In the genomic region with DNA sequence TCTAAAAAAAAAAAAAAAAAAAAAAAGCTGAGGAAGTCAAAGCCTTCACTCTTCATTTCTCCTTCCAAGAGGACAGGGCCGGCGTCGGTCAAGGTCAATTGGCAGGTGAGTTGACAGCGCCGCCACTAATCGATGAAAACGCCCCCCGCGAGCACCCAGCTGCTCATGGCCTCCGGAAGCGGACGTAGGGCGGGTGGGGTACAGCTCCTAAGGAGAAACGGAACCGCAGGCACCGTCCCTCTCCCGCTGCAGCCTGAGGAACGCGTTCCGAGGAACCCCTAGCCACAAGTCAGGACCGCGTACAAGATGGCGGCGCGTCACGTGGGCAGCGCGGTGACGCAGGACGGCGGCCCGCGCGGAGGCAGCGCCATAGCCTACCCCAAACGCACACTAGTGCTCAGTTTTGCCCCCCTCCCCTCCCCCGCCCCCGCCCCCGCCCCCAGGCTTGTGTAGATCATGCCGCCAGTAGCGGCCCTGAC, we compare ENCODE assay signal across 8 cellular contexts. TPM values are rescaled to one million over a fixed set of nuclear protein-coding genes. Genes with fewer than 3 reads are reported as not detected.
A peak's percentile ranks its signal among the peaks of the same experiment; 100 is the strongest.
DNase-seq lines count a peak whose midpoint lies in the region; ATAC-seq, FAIRE-seq and TF ChIP-seq lines count a peak whose summit lies in the region.

ATF1 (plus strand) TSS at position 465 of the 479 bp plus-strand sequence. CDS start 16,045 bp downstream, outside the sequence.

- H3K4me3 ChIP-seq in left ventricle myocardium inferior (peak within 1 kb of the TSS; percentile 94), prostate gland (peak within 1 kb of the TSS; percentile 93 to 99)

- peak; percentile 95 for TF ChIP-seq POLR2A in GM12891 (IDR thresholded peaks at IDR 0.05; ENCODE audit: low read depth, low read length)
- peak; percentile 42 for TF ChIP-seq POLR2A in prostate gland (IDR thresholded peaks at IDR 0.05)

- intact Hi-C loops in left ventricle myocardium inferior (cut with micrococcal nuclease), result no loop called here
- intact Hi-C loops in prostate gland (cut with DNase I), result no loop called here

- H3K36me3 ChIP-seq in left ventricle myocardium inferior (no peaks in the 10 kb centered on the region), prostate gland (no peaks in the 10 kb centered on the region)

- ATAC-seq in HG02678 (IDR thresholded peaks at IDR 0.05; ENCODE audit: unreplicated experiment), result peak; percentile 80

- H3K27ac ChIP-seq in left ventricle myocardium inferior (replicated peaks) (peak within 1 kb of the TSS; percentile 99), prostate gland (peak within 1 kb of the TSS; percentile 98 to 99)

- H3K4me1 ChIP-seq in left ventricle myocardium inferior (peaks cover 62% of the 10 kb centered on the region), prostate gland (replicated peaks) (no peaks in the 10 kb centered on the region)

- 0% methylated on average over 14 of the region's 41 CpGs for WGBS in prostate gland

- TF ChIP-seq CTCF in left ventricle myocardium inferior (IDR thresholded peaks at IDR 0.05; ENCODE audit: borderline replicate concordance) (no peak), prostate gland (IDR thresholded peaks at IDR 0.05) (peak in 1 of 4 experiments; percentile 2)

- H3K9me3 ChIP-seq in left ventricle myocardium inferior (replicated peaks) (no peaks in the 10 kb centered on the region), prostate gland (no peaks in the 10 kb centered on the region)

- FAIRE-seq in GM12891 (lab: Jason Lieb, UNC), result peak; percentile 98

- H3K27me3 ChIP-seq in left ventricle myocardium inferior (ENCODE audit: low read depth) (no peaks in the 10 kb centered on the region), prostate gland (replicated peaks; ENCODE audit: insufficient read depth) (no peaks in the 10 kb centered on the region)

- no peak for DNase-seq in GM12891 (ENCODE audit: insufficient read length, low spot score)
- DNase-seq in NCI-H1417 treated with DMSO at 0.1 percent for 48 hours (lab: John Stamatoyannopoulos, UW), result peak; percentile 48
- peak; percentile 78 to 96 (median 85) for DNase-seq in T-helper 1 cell
- peak; percentile 63 for DNase-seq in amniotic stem cell (lab: John Stamatoyannopoulos, UW)
- peak; percentile 91 for DNase-seq in left ventricle myocardium inferior
- peak; percentile 87 for DNase-seq in prostate gland (ENCODE audit: low spot score)
- peak; percentile 90 for DNase-seq in ureter (ENCODE audit: low spot score)

TF ChIP-seq in GM12891, 5 proteins besides CTCF, POLR2A, EP300 and RAD21:
- TF ChIP-seq POLR2AphosphoS5 (IDR thresholded peaks at IDR 0.05; ENCODE audit: low read depth, low read length) (peak; percentile 98), PAX5 (IDR thresholded peaks at IDR 0.05; ENCODE audit: insufficient read depth, low read length, severe bottlenecking) (peak; percentile 29), TAF1 (IDR thresholded peaks at IDR 0.05; ENCODE audit: low read depth, low read length) (peak; percentile 78), SPI1 (IDR thresholded peaks at IDR 0.05; ENCODE audit: low read depth, low read length) (peak; percentile 14; the same call in 1 of the 2 replicates), POU2F2 (IDR thresholded peaks at IDR 0.05; ENCODE audit: low read depth, low read length) (peak; percentile 80)
TF ChIP-seq in GM12891: peak in this region for 5.

RNA-seq across cellular contexts. Expression of gene ATF1, which starts in this region (rescaled TPM):
- 18.6 TPM for polyA plus RNA-seq in GM12891 (2012; ENCODE audit: low read depth, missing spikeins)
- 28.3 TPM for total RNA-seq in left ventricle myocardium inferior
- total RNA-seq in prostate gland, result 10 to 100 TPM; 20.2 to 27.4 TPM
- total RNA-seq in ureter, result 34.4 TPM
